Comparison of ENCODE assay signal across 1 cellular context in the genomic region with DNA sequence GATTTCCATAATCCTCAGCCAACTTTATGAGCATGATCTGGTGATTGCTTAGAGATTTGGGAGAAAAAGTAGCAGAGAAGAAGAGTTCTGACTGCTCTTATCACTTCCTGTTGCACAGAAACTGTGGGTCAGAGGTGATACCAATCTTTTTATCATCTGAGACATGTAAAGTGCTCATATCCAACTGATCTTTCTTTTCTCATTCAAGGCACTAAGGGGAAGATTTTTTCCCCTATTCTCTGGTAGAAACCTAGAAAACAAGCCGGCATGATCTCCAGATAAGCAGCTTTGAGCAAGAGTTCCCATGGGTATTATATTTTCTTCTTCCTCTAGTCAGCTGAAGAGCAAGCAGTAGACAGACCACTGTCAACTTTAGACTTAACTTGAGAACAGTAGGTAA.
TF ChIP-seq lines count a peak whose summit lies in the region.

No MANE protein-coding gene starts in this region.

TF ChIP-seq in HepG2, 621 proteins besides CTCF, POLR2A, EP300 and RAD21:
- TF ChIP-seq RFX5 (IDR thresholded peaks at IDR 0.05; ENCODE audit: low read depth, low read length), result no peak
- TF ChIP-seq, protein P1, sequence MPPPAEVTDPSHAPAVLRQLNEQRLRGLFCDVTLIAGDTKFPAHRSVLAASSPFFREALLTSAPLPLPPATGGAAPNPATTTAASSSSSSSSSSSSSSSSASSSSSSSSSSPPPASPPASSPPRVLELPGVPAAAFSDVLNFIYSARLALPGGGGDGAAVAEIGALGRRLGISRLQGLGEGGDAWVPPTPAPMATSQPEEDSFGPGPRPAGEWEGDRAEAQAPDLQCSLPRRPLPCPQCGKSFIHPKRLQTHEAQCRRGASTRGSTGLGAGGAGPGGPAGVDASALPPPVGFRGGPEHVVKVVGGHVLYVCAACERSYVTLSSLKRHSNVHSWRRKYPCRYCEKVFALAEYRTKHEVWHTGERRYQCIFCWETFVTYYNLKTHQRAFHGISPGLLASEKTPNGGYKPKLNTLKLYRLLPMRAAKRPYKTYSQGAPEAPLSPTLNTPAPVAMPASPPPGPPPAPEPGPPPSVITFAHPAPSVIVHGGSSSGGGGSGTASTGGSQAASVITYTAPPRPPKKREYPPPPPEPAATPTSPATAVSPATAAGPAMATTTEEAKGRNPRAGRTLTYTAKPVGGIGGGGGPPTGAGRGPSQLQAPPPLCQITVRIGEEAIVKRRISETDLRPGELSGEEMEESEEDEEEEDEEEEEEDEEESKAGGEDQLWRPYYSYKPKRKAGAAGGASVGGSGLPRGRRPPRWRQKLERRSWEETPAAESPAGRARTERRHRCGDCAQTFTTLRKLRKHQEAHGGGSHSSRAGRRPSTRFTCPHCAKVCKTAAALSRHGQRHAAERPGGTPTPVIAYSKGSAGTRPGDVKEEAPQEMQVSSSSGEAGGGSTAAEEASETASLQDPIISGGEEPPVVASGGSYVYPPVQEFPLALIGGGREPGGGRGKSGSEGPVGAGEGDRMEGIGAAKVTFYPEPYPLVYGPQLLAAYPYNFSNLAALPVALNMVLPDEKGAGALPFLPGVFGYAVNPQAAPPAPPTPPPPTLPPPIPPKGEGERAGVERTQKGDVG (CRISPR knock-in tag; IDR thresholded peaks at IDR 0.05; ENCODE audit: borderline replicate concordance), result no peak
- TF ChIP-seq ADNP (CRISPR knock-in tag; IDR thresholded peaks at IDR 0.05), result no peak
- TF ChIP-seq MYNN (CRISPR knock-in tag; IDR thresholded peaks at IDR 0.05; ENCODE audit: low read depth), result no peak
- no peak for TF ChIP-seq SRSF4 (IDR thresholded peaks at IDR 0.05; ENCODE audit: low read depth, low read length, poor library complexity, severe bottlenecking)
- no peak for TF ChIP-seq ZNF468 (CRISPR knock-in tag; IDR thresholded peaks at IDR 0.05)
- TF ChIP-seq, protein P2, sequence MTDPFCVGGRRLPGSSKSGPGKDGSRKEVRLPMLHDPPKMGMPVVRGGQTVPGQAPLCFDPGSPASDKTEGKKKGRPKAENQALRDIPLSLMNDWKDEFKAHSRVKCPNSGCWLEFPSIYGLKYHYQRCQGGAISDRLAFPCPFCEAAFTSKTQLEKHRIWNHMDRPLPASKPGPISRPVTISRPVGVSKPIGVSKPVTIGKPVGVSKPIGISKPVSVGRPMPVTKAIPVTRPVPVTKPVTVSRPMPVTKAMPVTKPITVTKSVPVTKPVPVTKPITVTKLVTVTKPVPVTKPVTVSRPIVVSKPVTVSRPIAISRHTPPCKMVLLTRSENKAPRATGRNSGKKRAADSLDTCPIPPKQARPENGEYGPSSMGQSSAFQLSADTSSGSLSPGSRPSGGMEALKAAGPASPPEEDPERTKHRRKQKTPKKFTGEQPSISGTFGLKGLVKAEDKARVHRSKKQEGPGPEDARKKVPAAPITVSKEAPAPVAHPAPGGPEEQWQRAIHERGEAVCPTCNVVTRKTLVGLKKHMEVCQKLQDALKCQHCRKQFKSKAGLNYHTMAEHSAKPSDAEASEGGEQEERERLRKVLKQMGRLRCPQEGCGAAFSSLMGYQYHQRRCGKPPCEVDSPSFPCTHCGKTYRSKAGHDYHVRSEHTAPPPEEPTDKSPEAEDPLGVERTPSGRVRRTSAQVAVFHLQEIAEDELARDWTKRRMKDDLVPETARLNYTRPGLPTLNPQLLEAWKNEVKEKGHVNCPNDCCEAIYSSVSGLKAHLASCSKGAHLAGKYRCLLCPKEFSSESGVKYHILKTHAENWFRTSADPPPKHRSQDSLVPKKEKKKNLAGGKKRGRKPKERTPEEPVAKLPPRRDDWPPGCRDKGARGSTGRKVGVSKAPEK (CRISPR knock-in tag; IDR thresholded peaks at IDR 0.05; ENCODE audit: borderline replicate concordance), result no peak
- no peak for TF ChIP-seq ZNF563 (CRISPR knock-in tag; IDR thresholded peaks at IDR 0.05)
- no peak for TF ChIP-seq RXRA (CRISPR knock-in tag; IDR thresholded peaks at IDR 0.05)
- TF ChIP-seq, protein P3, sequence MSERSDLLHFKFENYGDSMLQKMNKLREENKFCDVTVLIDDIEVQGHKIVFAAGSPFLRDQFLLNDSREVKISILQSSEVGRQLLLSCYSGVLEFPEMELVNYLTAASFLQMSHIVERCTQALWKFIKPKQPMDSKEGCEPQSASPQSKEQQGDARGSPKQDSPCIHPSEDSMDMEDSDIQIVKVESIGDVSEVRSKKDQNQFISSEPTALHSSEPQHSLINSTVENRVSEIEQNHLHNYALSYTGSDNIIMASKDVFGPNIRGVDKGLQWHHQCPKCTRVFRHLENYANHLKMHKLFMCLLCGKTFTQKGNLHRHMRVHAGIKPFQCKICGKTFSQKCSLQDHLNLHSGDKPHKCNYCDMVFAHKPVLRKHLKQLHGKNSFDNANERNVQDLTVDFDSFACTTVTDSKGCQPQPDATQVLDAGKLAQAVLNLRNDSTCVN (CRISPR knock-in tag; IDR thresholded peaks at IDR 0.05; ENCODE audit: borderline replicate concordance), result no peak
- no peak for TF ChIP-seq RBFOX2 (IDR thresholded peaks at IDR 0.05; ENCODE audit: low read depth, low read length)
- TF ChIP-seq, protein P4, sequence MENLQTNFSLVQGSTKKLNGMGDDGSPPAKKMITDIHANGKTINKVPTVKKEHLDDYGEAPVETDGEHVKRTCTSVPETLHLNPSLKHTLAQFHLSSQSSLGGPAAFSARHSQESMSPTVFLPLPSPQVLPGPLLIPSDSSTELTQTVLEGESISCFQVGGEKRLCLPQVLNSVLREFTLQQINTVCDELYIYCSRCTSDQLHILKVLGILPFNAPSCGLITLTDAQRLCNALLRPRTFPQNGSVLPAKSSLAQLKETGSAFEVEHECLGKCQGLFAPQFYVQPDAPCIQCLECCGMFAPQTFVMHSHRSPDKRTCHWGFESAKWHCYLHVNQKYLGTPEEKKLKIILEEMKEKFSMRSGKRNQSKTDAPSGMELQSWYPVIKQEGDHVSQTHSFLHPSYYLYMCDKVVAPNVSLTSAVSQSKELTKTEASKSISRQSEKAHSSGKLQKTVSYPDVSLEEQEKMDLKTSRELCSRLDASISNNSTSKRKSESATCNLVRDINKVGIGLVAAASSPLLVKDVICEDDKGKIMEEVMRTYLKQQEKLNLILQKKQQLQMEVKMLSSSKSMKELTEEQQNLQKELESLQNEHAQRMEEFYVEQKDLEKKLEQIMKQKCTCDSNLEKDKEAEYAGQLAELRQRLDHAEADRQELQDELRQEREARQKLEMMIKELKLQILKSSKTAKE (CRISPR knock-in tag; IDR thresholded peaks at IDR 0.05; ENCODE audit: borderline replicate concordance), result no peak
- TF ChIP-seq TAF15 (IDR thresholded peaks at IDR 0.05; ENCODE audit: low read depth, low read length, poor library complexity, severe bottlenecking), result no peak
- TF ChIP-seq, protein P5, sequence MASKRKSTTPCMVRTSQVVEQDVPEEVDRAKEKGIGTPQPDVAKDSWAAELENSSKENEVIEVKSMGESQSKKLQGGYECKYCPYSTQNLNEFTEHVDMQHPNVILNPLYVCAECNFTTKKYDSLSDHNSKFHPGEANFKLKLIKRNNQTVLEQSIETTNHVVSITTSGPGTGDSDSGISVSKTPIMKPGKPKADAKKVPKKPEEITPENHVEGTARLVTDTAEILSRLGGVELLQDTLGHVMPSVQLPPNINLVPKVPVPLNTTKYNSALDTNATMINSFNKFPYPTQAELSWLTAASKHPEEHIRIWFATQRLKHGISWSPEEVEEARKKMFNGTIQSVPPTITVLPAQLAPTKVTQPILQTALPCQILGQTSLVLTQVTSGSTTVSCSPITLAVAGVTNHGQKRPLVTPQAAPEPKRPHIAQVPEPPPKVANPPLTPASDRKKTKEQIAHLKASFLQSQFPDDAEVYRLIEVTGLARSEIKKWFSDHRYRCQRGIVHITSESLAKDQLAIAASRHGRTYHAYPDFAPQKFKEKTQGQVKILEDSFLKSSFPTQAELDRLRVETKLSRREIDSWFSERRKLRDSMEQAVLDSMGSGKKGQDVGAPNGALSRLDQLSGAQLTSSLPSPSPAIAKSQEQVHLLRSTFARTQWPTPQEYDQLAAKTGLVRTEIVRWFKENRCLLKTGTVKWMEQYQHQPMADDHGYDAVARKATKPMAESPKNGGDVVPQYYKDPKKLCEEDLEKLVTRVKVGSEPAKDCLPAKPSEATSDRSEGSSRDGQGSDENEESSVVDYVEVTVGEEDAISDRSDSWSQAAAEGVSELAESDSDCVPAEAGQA (IDR thresholded peaks at IDR 0.05; ENCODE audit: low read depth), result no peak
- TF ChIP-seq, protein P5 (CRISPR knock-in tag; IDR thresholded peaks at IDR 0.05; ENCODE audit: borderline replicate concordance), result no peak
- TF ChIP-seq REPIN1 (CRISPR knock-in tag; IDR thresholded peaks at IDR 0.05; ENCODE audit: borderline replicate concordance, low read depth), result no peak
- TF ChIP-seq ZZZ3 (CRISPR knock-in tag; IDR thresholded peaks at IDR 0.05; ENCODE audit: borderline replicate concordance), result no peak
